Comparison of ENCODE assay signal across 9 cellular contexts in the genomic region with DNA sequence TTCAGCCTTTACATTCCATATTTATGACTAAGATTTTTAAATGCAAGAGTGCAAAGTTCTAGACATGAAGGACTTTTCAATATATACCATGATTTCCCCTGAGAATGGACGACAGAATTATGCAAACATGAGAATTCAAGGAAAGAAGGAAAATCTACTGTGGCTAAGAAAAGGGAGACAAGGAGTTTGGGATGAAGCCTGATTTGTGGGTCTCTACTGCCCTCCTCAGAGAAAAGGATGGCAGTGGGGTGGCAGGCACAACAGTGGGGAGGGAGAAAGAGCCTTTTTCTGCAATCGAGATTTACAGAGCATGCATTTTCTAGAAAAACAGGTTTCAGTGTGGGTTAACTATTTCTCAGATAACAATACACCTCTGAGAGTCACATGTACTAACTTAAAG.
DNase-seq lines count a peak whose midpoint lies in the region; ATAC-seq, FAIRE-seq and TF ChIP-seq lines count a peak whose summit lies in the region.
"Had no signal": no experiment of that assay in that cellular context is flagged by ENCODE, and none has a peak within 500 bp of the region (broad histone marks: within the 10 kb centered on the region; RNA-seq: fewer than 3 reads in every experiment).

No MANE protein-coding gene starts in this region.

- no peak for FAIRE-seq in RCC 7860 (lab: Jason Lieb, UNC)
- FAIRE-seq: TTC549 had no signal

- in situ Hi-C loops in G401 (cut with HindIII; ENCODE audit: low sequenced_read_pairs): no loop called here

- POLR2A ChIA-PET in naive thymus-derived CD8-positive, alpha-beta T cell (lab: Charles Lee): no interaction called here

- DNase-seq in G401 (ENCODE audit: low spot score) (peak; percentile 40), NCI-H345 treated with DMSO at 0.1 percent for 48 hours (lab: John Stamatoyannopoulos, UW; ENCODE audit: unreplicated experiment) (peak; percentile 30), dermis blood vessel endothelial cell (peak; percentile 2), nephron progenitor cell (peak; percentile 45), HK-2 (ENCODE audit: unreplicated experiment) (no peak), RCC 7860 (ENCODE audit: low spot score) (no peak)
- no peak for DNase-seq in naive thymus-derived CD8-positive, alpha-beta T cell

- peak overlapping the region; percentile 1 for H3K27ac Mint-ChIP-seq in nephron progenitor cell
- H3K27ac Mint-ChIP-seq in naive thymus-derived CD8-positive, alpha-beta T cell: no peak overlapping the region

- no peaks in the 10 kb centered on the region for H3K9me3 Mint-ChIP-seq in nephron progenitor cell
- peaks cover 0 to 7% (median 0%) of the 10 kb centered on the region in 9 donors for H3K9me3 Mint-ChIP-seq in naive thymus-derived CD8-positive, alpha-beta T cell

- peaks cover under 1% of the 10 kb centered on the region for H3K27me3 Mint-ChIP-seq in nephron progenitor cell (ENCODE audit: low read depth, poor library complexity)
- H3K27me3 Mint-ChIP-seq in naive thymus-derived CD8-positive, alpha-beta T cell: peaks cover 0 to 5% (median 0%) of the 10 kb centered on the region in 5 donors

- H3K4me3 Mint-ChIP-seq in nephron progenitor cell: no peak overlapping the region
- no peak overlapping the region for H3K4me3 Mint-ChIP-seq in naive thymus-derived CD8-positive, alpha-beta T cell

- H3K4me1 Mint-ChIP-seq in nephron progenitor cell: peaks cover 40% of the 10 kb centered on the region
- no peaks in the 10 kb centered on the region for H3K4me1 Mint-ChIP-seq in naive thymus-derived CD8-positive, alpha-beta T cell

- no peak for ATAC-seq in GM18870 (IDR thresholded peaks at IDR 0.05; ENCODE audit: unreplicated experiment)
- ATAC-seq in naive thymus-derived CD8-positive, alpha-beta T cell: no peak

- TF ChIP-seq CTCF in nephron progenitor cell (IDR thresholded peaks at IDR 0.05): peak; percentile 69

- H3K36me3 Mint-ChIP-seq in nephron progenitor cell (ENCODE audit: low read depth): no peaks in the 10 kb centered on the region
- H3K36me3 Mint-ChIP-seq in naive thymus-derived CD8-positive, alpha-beta T cell: no peaks in the 10 kb centered on the region

Comparison
In these comparisons a context has a peak if more than half of its experiments do, and no peak if none do; other contexts are left out.
1. DNase-seq: peak in G401 (single experiment), NCI-H345 treated with DMSO at 0.1 percent for 48 hours (single experiment), dermis blood vessel endothelial cell (single experiment) and nephron progenitor cell (single experiment); none in HK-2 (single experiment), RCC 7860 (single experiment) and naive thymus-derived CD8-positive, alpha-beta T cell (0 of 10).